In the genomic region with DNA sequence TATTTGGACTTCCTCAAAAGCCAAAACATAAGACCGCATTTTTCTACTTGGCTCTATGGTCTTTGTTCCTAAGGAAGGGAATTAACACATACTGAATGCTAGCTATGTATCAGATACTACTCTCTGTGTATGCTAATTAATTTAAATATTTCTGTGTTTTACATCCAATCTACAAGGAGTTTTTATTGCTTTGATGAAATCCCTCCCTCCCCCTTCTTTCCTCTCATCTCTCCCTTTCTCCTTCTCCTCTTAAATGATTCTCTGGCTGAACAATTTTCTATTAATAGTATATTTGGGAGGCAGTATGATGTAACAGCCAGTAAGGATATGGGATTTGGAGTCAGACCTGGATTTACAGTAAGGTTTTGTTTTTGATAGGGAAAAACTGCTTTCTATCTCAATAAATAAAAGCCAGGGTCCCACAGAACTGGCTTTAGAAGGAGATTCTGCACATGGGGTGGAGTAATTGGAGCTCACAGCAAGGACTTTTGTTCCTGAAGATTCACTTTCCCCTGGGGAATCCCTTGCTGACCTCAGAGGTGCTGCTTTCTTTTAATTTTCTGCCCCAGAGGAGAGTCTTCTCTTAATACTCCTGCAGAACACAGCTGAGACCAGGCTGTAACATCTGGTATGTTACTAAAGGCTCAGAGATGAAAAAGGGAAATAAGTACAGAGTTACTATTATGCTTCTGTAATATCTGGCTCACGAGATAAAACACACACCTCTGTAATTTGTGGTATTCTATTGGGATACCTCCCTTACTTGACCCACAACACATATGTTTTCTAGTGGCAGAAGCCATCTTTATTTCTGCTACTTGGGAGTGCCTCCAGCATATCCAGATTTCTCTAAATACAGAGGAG, we compare ENCODE assay signal across 8 cellular contexts. TPM values are rescaled to one million over a fixed set of nuclear protein-coding genes. Genes with fewer than 3 reads are reported as not detected.
A peak's percentile ranks its signal among the peaks of the same experiment; 100 is the strongest.
DNase-seq lines count a peak whose midpoint lies in the region; ATAC-seq and TF ChIP-seq lines count a peak whose summit lies in the region.

No MANE protein-coding gene starts in this region.

- H3K9ac ChIP-seq in GM23248, result peak overlapping the region; percentile 42

- 0 out of 2 replicates have a peak, but pooled peaks cover 5% of the 10 kb centered on the region for H3F3A ChIP-seq in GM23248 (ENCODE audit: insufficient read depth)

- H3K4me1 ChIP-seq in GM23248 (ENCODE audit: insufficient read depth), result peaks cover 12% of the 10 kb centered on the region
- peaks cover 2% of the 10 kb centered on the region for H3K4me1 ChIP-seq in right cardiac atrium (ENCODE audit: control insufficient read depth, insufficient read depth, low read length)
- H3K4me1 ChIP-seq in transverse colon, result peaks cover 19 to 45% (median 32%) of the 10 kb centered on the region in 4 donors

- ATAC-seq in T-helper 17 cell (peak; percentile 24), right cardiac atrium (no peak), HG02981 (IDR thresholded peaks at IDR 0.05; ENCODE audit: unreplicated experiment) (no peak), GM21367 (IDR thresholded peaks at IDR 0.05; ENCODE audit: unreplicated experiment) (no peak)

- TF ChIP-seq EP300 in transverse colon (IDR thresholded peaks at IDR 0.05; ENCODE audit: low read depth), result no peak

- no peaks in the 10 kb centered on the region for H3K36me3 ChIP-seq in GM23248 (ENCODE audit: low read depth)
- no peaks in the 10 kb centered on the region for H3K36me3 ChIP-seq in transverse colon

- WGBS in GM23248 (ENCODE audit: low coverage in 1 of 2, low lambda C conversion rate in 2 of 2, missing lambda C conversion rate in 2 of 2), 2 experiments, result 51 to 57% methylated on average over 2 of the region's 2 CpGs
- 38% methylated on average over 2 of the region's 2 CpGs for whole genome bisulfite sequencing in right cardiac atrium
- 34 to 36% methylated on average over 2 of the region's 2 CpGs for WGBS in transverse colon (ENCODE audit: low coverage in 1 of 2), 2 donors

- H3K4me1 Mint-ChIP-seq in T-helper 17 cell, result peaks cover 44% of the 10 kb centered on the region

- H3K4me2 ChIP-seq in GM23248 (ENCODE audit: unreplicated experiment), result peak overlapping the region; percentile 38

- H3K27ac Mint-ChIP-seq in T-helper 17 cell, result peak overlapping the region; percentile 98

- no peaks in the 10 kb centered on the region for H3K9me2 ChIP-seq in GM23248 (ENCODE audit: insufficient read depth)

- DNase-seq in AG09309 (ENCODE audit: low read depth), result peak; percentile 28
- DNase-seq in GM23248, result peak; percentile 46
- DNase-seq in T-helper 17 cell, result no peak
- no peak for DNase-seq in right cardiac atrium
- no peak for DNase-seq in transverse colon
- no peak for DNase-seq in mesenteric fat pad (ENCODE audit: low spot score)

- no peaks in the 10 kb centered on the region for H3K79me2 ChIP-seq in GM23248 (ENCODE audit: insufficient read depth)

- H4K20me1 ChIP-seq in GM23248 (ENCODE audit: insufficient read depth), result no peaks in the 10 kb centered on the region

- H2AFZ ChIP-seq in GM23248, result peak overlapping the region; percentile 63

- H3K9me3 ChIP-seq in GM23248 (ENCODE audit: low read depth) (no peaks in the 10 kb centered on the region), T-helper 17 cell (ENCODE audit: control insufficient read depth, low read length, poor library complexity, severe bottlenecking) (no peaks in the 10 kb centered on the region), right cardiac atrium (ENCODE audit: control insufficient read depth, low read length) (no peaks in the 10 kb centered on the region), transverse colon (no peaks in the 10 kb centered on the region)

- H3K27me3 Mint-ChIP-seq in T-helper 17 cell, result no peaks in the 10 kb centered on the region

- no peak for TF ChIP-seq POLR2A in transverse colon (IDR thresholded peaks at IDR 0.05)

- in situ Hi-C loops in GM23248 (cut with MboI), result no loop called here
- in situ Hi-C loops in transverse colon (cut with MboI; ENCODE audit: low pct_ligation_motif_present in 1 of 4, low pct_unique_long_range_greater_than_20kb in 1 of 4, low sequenced_read_pairs in 3 of 4), result no loop called here

- intact Hi-C loops in right cardiac atrium (cut with DNase I) (no loop called here), transverse colon (cut with DNase I; ENCODE audit: low total_unique reads) (no loop called here)

- TF ChIP-seq CTCF in AG09309 (IDR thresholded peaks at IDR 0.05; ENCODE audit: control insufficient read depth, insufficient read depth, low read depth, low read length, missing control alignments) (no peak), transverse colon (IDR thresholded peaks at IDR 0.05) (no peak)

- H3K27ac ChIP-seq in GM23248, result peak overlapping the region; percentile 48
- peak overlapping the region; percentile 48 for H3K27ac ChIP-seq in right cardiac atrium (ENCODE audit: low read length)
- H3K27ac ChIP-seq in transverse colon, result peak overlapping the region; percentile 75 to 84 (median 81)

- H3K27me3 ChIP-seq in GM23248 (replicated peaks; ENCODE audit: insufficient read depth) (no peaks in the 10 kb centered on the region), right cardiac atrium (ENCODE audit: control insufficient read depth, insufficient read depth) (no peaks in the 10 kb centered on the region), transverse colon (no peaks in the 10 kb centered on the region)

- peak overlapping the region; percentile 84 for H3K4me3 Mint-ChIP-seq in T-helper 17 cell

- H3K4me3 ChIP-seq in AG09309 (ENCODE audit: control insufficient read depth, low read depth, low read length), result no peak overlapping the region
- peak overlapping the region; percentile 20; the same call in 1 of the 2 replicates for H3K4me3 ChIP-seq in GM23248
- peak overlapping the region; percentile 39 for H3K4me3 ChIP-seq in right cardiac atrium (ENCODE audit: low read length)
- peak overlapping the region in 1 of 4 donors; percentile 0 for H3K4me3 ChIP-seq in transverse colon

- H3K36me3 Mint-ChIP-seq in T-helper 17 cell (ENCODE audit: low read depth), result no peaks in the 10 kb centered on the region

RNA-seq across cellular contexts. Expression of a gene that starts 13.3 kb away (rescaled TPM):
- total RNA-seq in GM23248 (2014; rRNA removed; shearing (Covaris generic)), result 1.5 and 2.7 TPM in 2 replicates
- polyA plus RNA-seq in GM23248 (2016; fragmentation: Nextera tagmentation; extraction: Ambion mirVana), result 0.89 and 0.91 TPM in 2 replicates
- total RNA-seq in T-helper 17 cell, result 100 to 1,000 TPM; 193 to 221 TPM
- 10 to 100 TPM; 14.2 to 21.1 (median 18.4) TPM for total RNA-seq in right cardiac atrium
- polyA plus RNA-seq in right cardiac atrium, result 8.9 TPM
- 100 to 1,000 TPM in 1 of 4 donors, 10 to 100 TPM in 3; 71.6 to 117 (median 92.6) TPM for total RNA-seq in transverse colon
- total RNA-seq in mesenteric fat pad, result 37.7 TPM

Comparison
In these comparisons a context has a peak if more than half of its experiments do, and no peak if none do; other contexts are left out.
1. DNase-seq: peak in AG09309 (single experiment) and GM23248 (single experiment); none in T-helper 17 cell (0 of 3), right cardiac atrium (0 of 3), transverse colon (single experiment) and mesenteric fat pad (single experiment).
2. Peak in every context shown above with its lines, with median percentiles within 50 percentile points of each other: H3K27ac ChIP-seq.